Comparison of ENCODE assay signal across 16 cellular contexts in the genomic region with DNA sequence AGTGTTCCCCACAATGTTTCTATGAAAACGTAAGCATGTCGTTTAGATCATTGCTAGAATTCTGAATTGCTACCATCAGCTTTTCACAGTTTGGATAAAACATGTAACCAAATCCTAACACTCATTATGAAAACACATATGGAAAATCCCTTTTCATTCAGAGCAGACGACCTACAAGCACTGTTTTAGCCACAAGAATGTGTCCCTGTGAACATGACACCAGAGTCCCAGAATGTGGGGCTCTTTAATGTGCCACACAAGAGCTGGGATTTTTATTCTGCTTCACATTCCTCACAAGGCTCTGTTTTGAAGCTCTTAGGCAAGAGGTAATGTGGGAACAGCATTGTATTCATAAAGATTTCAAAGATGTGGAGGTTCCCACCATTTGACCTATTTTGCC.
A peak's percentile ranks its signal among the peaks of the same experiment; 100 is the strongest.
DNase-seq lines count a peak whose midpoint lies in the region; ATAC-seq, FAIRE-seq and TF ChIP-seq lines count a peak whose summit lies in the region.
"Had no signal": no experiment of that assay in that cellular context is flagged by ENCODE, and none has a peak within 500 bp of the region (broad histone marks: within the 10 kb centered on the region; RNA-seq: fewer than 3 reads in every experiment).

No MANE protein-coding gene starts in this region.

- H3K27ac Mint-ChIP-seq in activated CD8-positive, alpha-beta memory T cell treated with anti-CD3 and anti-CD28 coated beads, Interleukin-2, amount 10 ng/mL, durations not matched to agents 7 days and 5 days: no peak overlapping the region
- H3K27ac Mint-ChIP-seq: activated naive CD4-positive, alpha-beta T cell treated with anti-CD3 and anti-CD28 coated beads, Interleukin-2, amount 10 ng/mL, durations not matched to agents 7 days and 5 days had no signal

- CTCF ChIA-PET in activated CD8-positive, alpha-beta memory T cell treated with anti-CD3 and anti-CD28 coated beads, Interleukin-2, amount 10 ng/mL, durations not matched to agents 7 days and 5 days (lab: Charles Lee): interaction anchor here (1.7 kb wide), 1 partner anchor 132 kb away, joined by 3 read pairs; no protein-coding TSS in a partner anchor

- H3K4me3 ChIP-seq in cardiac muscle cell (no peak overlapping the region), fibroblast of villous mesenchyme (ENCODE audit: low read depth, low read length) (no peak overlapping the region)

- H3K27ac ChIP-seq in cardiac muscle cell: peak overlapping the region; percentile 56
- H3K27ac ChIP-seq: foreskin keratinocyte had no signal

- H3K9me3 Mint-ChIP-seq in activated CD8-positive, alpha-beta memory T cell treated with anti-CD3 and anti-CD28 coated beads, Interleukin-2, amount 10 ng/mL, durations not matched to agents 7 days and 5 days (ENCODE audit: low read depth): no peaks in the 10 kb centered on the region
- H3K9me3 Mint-ChIP-seq: activated naive CD4-positive, alpha-beta T cell treated with anti-CD3 and anti-CD28 coated beads, Interleukin-2, amount 10 ng/mL, durations not matched to agents 7 days and 5 days; natural killer cell treated with Interleukin-12 subunit alpha and Interleukin-12 subunit beta and Interleukin-15 and Interleukin-18, amount 100 ng/mL, for 72 hours had no signal

- peak in 1 of 2 donors; percentile 21 for DNase-seq in cardiac muscle cell (ENCODE audit: low read depth in 1 of 2, low spot score in 1 of 2)
- no peak for DNase-seq in left ventricle myocardium superior
- DNase-seq in NCI-H128 (lab: John Stamatoyannopoulos, UW; ENCODE audit: unreplicated experiment): peak; percentile 3
- peak; percentile 72 for DNase-seq in fibroblast of villous mesenchyme (ENCODE audit: low read depth)
- peak; percentile 9 for DNase-seq in urothelium cell line (ENCODE audit: low spot score)
- DNase-seq in A172 (ENCODE audit: low spot score): no peak
- no peak for DNase-seq in activated CD8-positive, alpha-beta memory T cell treated with anti-CD3 and anti-CD28 coated beads, Interleukin-2, amount 10 ng/mL, durations not matched to agents 7 days and 5 days
- DNase-seq in activated effector memory CD4-positive, alpha-beta T cell treated with Interleukin-2 at 50 U/mL for 16 hours: no peak
- DNase-seq: activated CD4-positive, alpha-beta T cell treated with anti-CD3 and anti-CD28 coated beads for 48 hours; activated naive CD4-positive, alpha-beta T cell treated with anti-CD3 and anti-CD28 coated beads, Interleukin-2, amount 10 ng/mL, durations not matched to agents 7 days and 5 days; dermis blood vessel endothelial cell; DND-41; foreskin keratinocyte; kidney glomerular epithelial cell; NCI-H1417 treated with DMSO at 0.1 percent for 48 hours had no signal

- intact Hi-C loops in left ventricle myocardium superior (cut with micrococcal nuclease): no loop called here

- peaks cover 30% of the 10 kb centered on the region for H3K4me1 ChIP-seq in cardiac muscle cell (ENCODE audit: low read depth)

- H3K27me3 ChIP-seq in cardiac muscle cell: no peaks in the 10 kb centered on the region
- H3K27me3 ChIP-seq: foreskin keratinocyte had no signal

- H3K4me3 Mint-ChIP-seq in activated CD8-positive, alpha-beta memory T cell treated with anti-CD3 and anti-CD28 coated beads, Interleukin-2, amount 10 ng/mL, durations not matched to agents 7 days and 5 days: no peak overlapping the region
- H3K4me3 Mint-ChIP-seq: activated naive CD4-positive, alpha-beta T cell treated with anti-CD3 and anti-CD28 coated beads, Interleukin-2, amount 10 ng/mL, durations not matched to agents 7 days and 5 days; natural killer cell treated with Interleukin-12 subunit alpha and Interleukin-12 subunit beta and Interleukin-15 and Interleukin-18, amount 100 ng/mL, for 72 hours had no signal

- H3K9me3 ChIP-seq in cardiac muscle cell (ENCODE audit: low read depth): no peaks in the 10 kb centered on the region

- H3K36me3 ChIP-seq in cardiac muscle cell: no peaks in the 10 kb centered on the region

- H3K36me3 Mint-ChIP-seq in activated CD8-positive, alpha-beta memory T cell treated with anti-CD3 and anti-CD28 coated beads, Interleukin-2, amount 10 ng/mL, durations not matched to agents 7 days and 5 days: peaks cover 4% of the 10 kb centered on the region
- H3K36me3 Mint-ChIP-seq: activated naive CD4-positive, alpha-beta T cell treated with anti-CD3 and anti-CD28 coated beads, Interleukin-2, amount 10 ng/mL, durations not matched to agents 7 days and 5 days; natural killer cell treated with Interleukin-12 subunit alpha and Interleukin-12 subunit beta and Interleukin-15 and Interleukin-18, amount 100 ng/mL, for 72 hours had no signal

- no peak for FAIRE-seq in urothelium cell line (lab: Jason Lieb, UNC)

- H3K27me3 Mint-ChIP-seq in activated CD8-positive, alpha-beta memory T cell treated with anti-CD3 and anti-CD28 coated beads, Interleukin-2, amount 10 ng/mL, durations not matched to agents 7 days and 5 days: no peaks in the 10 kb centered on the region
- H3K27me3 Mint-ChIP-seq: activated naive CD4-positive, alpha-beta T cell treated with anti-CD3 and anti-CD28 coated beads, Interleukin-2, amount 10 ng/mL, durations not matched to agents 7 days and 5 days had no signal

- no peak for TF ChIP-seq CTCF in cardiac muscle cell (IDR thresholded peaks at IDR 0.05; ENCODE audit: low read depth, low read length)
- TF ChIP-seq CTCF in fibroblast of villous mesenchyme (IDR thresholded peaks at IDR 0.05; ENCODE audit: insufficient read depth, low read depth, low read length): no peak

- peaks cover 10% of the 10 kb centered on the region for H3K4me1 Mint-ChIP-seq in activated CD8-positive, alpha-beta memory T cell treated with anti-CD3 and anti-CD28 coated beads, Interleukin-2, amount 10 ng/mL, durations not matched to agents 7 days and 5 days
- H3K4me1 Mint-ChIP-seq: activated naive CD4-positive, alpha-beta T cell treated with anti-CD3 and anti-CD28 coated beads, Interleukin-2, amount 10 ng/mL, durations not matched to agents 7 days and 5 days had no signal

- ATAC-seq in left ventricle myocardium superior: no peak
- no peak for ATAC-seq in activated CD8-positive, alpha-beta memory T cell treated with anti-CD3 and anti-CD28 coated beads, Interleukin-2, amount 10 ng/mL, durations not matched to agents 7 days and 5 days

Comparison
In these comparisons a context has a peak if more than half of its experiments do, and no peak if none do; other contexts are left out.
1. DNase-seq: peak in NCI-H128 (single experiment), fibroblast of villous mesenchyme (single experiment) and urothelium cell line (single experiment); none in left ventricle myocardium superior (single experiment), A172 (single experiment), activated CD8-positive, alpha-beta memory T cell treated with anti-CD3 and anti-CD28 coated beads, Interleukin-2, amount 10 ng/mL, durations not matched to agents 7 days and 5 days (single experiment) and activated effector memory CD4-positive, alpha-beta T cell treated with Interleukin-2 at 50 U/mL for 16 hours (single experiment).